Comparison of ENCODE assay signal across 17 cellular contexts in the genomic region with DNA sequence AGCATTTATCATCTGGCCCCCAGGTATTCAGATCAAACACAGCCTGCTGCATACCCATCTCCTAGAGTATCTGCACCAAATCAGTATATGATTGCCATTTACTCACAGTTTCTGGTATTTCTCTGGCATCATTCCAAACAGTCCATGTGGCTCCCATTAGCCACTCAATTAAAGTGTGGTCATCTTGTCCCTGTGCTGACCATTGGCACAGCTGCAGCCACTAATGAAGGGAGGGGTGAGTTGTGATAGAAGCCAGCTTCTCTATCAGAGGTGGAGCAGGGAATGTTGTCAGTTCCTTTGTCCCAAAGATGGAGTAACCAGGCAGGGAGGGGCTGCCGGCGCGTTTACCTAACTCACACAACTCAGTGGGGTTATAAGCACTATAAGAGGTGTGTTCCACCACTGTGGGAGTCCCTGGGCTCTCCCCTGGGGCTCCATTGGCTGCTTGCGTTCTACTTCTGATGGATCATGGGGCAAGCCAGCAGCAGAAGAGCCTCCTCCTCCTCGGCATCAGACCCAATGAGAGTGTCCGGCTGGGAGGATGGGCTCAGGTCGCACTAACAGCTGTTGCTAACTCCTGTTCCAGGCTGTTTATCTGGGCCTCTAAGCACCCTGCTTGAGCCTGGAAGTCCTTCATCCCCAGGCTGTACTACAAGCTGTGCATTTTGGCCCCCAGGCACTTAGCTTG.
A peak's percentile ranks its signal among the peaks of the same experiment; 100 is the strongest.
DNase-seq lines count a peak whose midpoint lies in the region; ATAC-seq, FAIRE-seq and TF ChIP-seq lines count a peak whose summit lies in the region.
"Had no signal": no experiment of that assay in that cellular context is flagged by ENCODE, and none has a peak within 500 bp of the region (broad histone marks: within the 10 kb centered on the region; RNA-seq: fewer than 3 reads in every experiment).

No MANE protein-coding gene starts in this region.

- H3K36me3 ChIP-seq in Panc1 (ENCODE audit: control insufficient read depth, insufficient read depth, low read length): no peaks in the 10 kb centered on the region
- no peaks in the 10 kb centered on the region for H3K36me3 ChIP-seq in endothelial cell of umbilical vein (ENCODE audit: control insufficient read depth in 2 of 2, extremely low read depth in 1 of 2, insufficient read depth in 2 of 2, low read length in 2 of 2)
- no peaks in the 10 kb centered on the region for H3K36me3 ChIP-seq in lung (ENCODE audit: control insufficient read depth in 2 of 2, insufficient read depth in 2 of 2, low read length in 2 of 2)
- H3K36me3 ChIP-seq in uterus: no peaks in the 10 kb centered on the region
- no peaks in the 10 kb centered on the region for H3K36me3 ChIP-seq in effector memory CD4-positive, alpha-beta T cell (ENCODE audit: control insufficient read depth, insufficient read depth, low read length)
- H3K36me3 ChIP-seq: upper lobe of right lung had no signal

- H3K9ac ChIP-seq in endothelial cell of umbilical vein (replicated peaks; ENCODE audit: extremely low read depth, insufficient read depth, low read length): peak overlapping the region; percentile 36

- ATAC-seq in Panc1: no peak
- no peak for ATAC-seq in lung (ENCODE audit: insufficient read depth, low FRiP score)
- ATAC-seq in HG03280 (IDR thresholded peaks at IDR 0.05; ENCODE audit: unreplicated experiment): no peak
- ATAC-seq: activated naive CD8-positive, alpha-beta T cell treated with anti-CD3 and anti-CD28 coated beads, Interleukin-2, amount 50 U/mL, for 24 hours; activated T-cell treated with anti-CD3 and anti-CD28 coated beads, Interleukin-2, amount 50 U/mL, for 4 hours had no signal

- H3K79me2 ChIP-seq in endothelial cell of umbilical vein (ENCODE audit: control insufficient read depth, insufficient read depth, low read length): no peaks in the 10 kb centered on the region

- no peaks in the 10 kb centered on the region for H4K20me1 ChIP-seq in endothelial cell of umbilical vein (replicated peaks; ENCODE audit: control insufficient read depth, extremely low read depth, insufficient read depth, low read length)

- no peak for DNase-seq in Panc1 (ENCODE audit: low read depth, low spot score)
- DNase-seq in endothelial cell of umbilical vein (ENCODE audit: low read depth, low spot score): peak; percentile 15
- no peak for DNase-seq in lung (ENCODE audit: low spot score)
- DNase-seq in uterus: no peak
- DNase-seq in NCI-H446 treated with DMSO at 0.1 percent for 48 hours (lab: John Stamatoyannopoulos, UW): no peak
- DNase-seq in effector memory CD4-positive, alpha-beta T cell: no peak
- DNase-seq: activated CD4-positive, alpha-beta T cell treated with anti-CD3 and anti-CD28 coated beads for 4 hours; activated naive CD8-positive, alpha-beta T cell treated with anti-CD3 and anti-CD28 coated beads, Interleukin-2, amount 50 U/mL, for 24 hours; activated T-cell treated with anti-CD3 and anti-CD28 coated beads, Interleukin-2, amount 50 U/mL, for 4 hours; CD4-positive, alpha-beta T cell; MV-4-11; NCI-H2107; stimulated activated CD4-positive, alpha-beta T cell treated with anti-CD3 and anti-CD28 coated beads, Interleukin-2, amount 100 ng/mL, for 24 hours; upper lobe of right lung had no signal

- TF ChIP-seq POLR2A in endothelial cell of umbilical vein (IDR thresholded peaks at IDR 0.05; ENCODE audit: low read depth, low read length) (no peak), uterus (IDR thresholded peaks at IDR 0.05) (no peak)

- BruUV-seq in Panc1 (replicated peaks; lab: Mats Ljungman, UMichigan) (no TSS peak), endothelial cell of umbilical vein (replicated peaks; lab: Mats Ljungman, UMichigan) (no TSS peak)

- H3K9me3 ChIP-seq in Panc1 (ENCODE audit: control insufficient read depth, insufficient read depth, low read depth, low read length) (no peaks in the 10 kb centered on the region), endothelial cell of umbilical vein (replicated peaks; ENCODE audit: control insufficient read depth, insufficient read depth, low read length) (no peaks in the 10 kb centered on the region), lung (ENCODE audit: control insufficient read depth in 2 of 2, insufficient read depth in 1 of 2, low read length in 1 of 2) (no peaks in the 10 kb centered on the region), uterus (no peaks in the 10 kb centered on the region)
- no peaks in the 10 kb centered on the region for H3K9me3 ChIP-seq in effector memory CD4-positive, alpha-beta T cell (ENCODE audit: control insufficient read depth, low read length)
- H3K9me3 ChIP-seq: upper lobe of right lung had no signal

- no peaks in the 10 kb centered on the region for H3K9me1 ChIP-seq in endothelial cell of umbilical vein (replicated peaks; ENCODE audit: control insufficient read depth, extremely low read depth, insufficient read depth, low read length)

- CTCF ChIA-PET in Panc1 (lab: Charles Lee): no interaction called here
- CTCF ChIA-PET in endothelial cell of umbilical vein (lab: Charles Lee): interaction anchor here (0.8 to 1.6 kb wide), 6 partner anchors 55 to 286 kb away, joined by 3 to 9 read pairs (median 6); no protein-coding TSS in a partner anchor

- in situ Hi-C loops in Panc1 (cut with HindIII; ENCODE audit: low pct_unique_long_range_greater_than_20kb, low sequenced_read_pairs): no loop called here

- H3K4me2 ChIP-seq in endothelial cell of umbilical vein (ENCODE audit: insufficient read depth, low read length): no peak overlapping the region

- peak overlapping the region; percentile 51; the same call in 1 of the 2 replicates for H3K27ac ChIP-seq in Panc1 (ENCODE audit: low read length)
- H3K27ac ChIP-seq in endothelial cell of umbilical vein (ENCODE audit: insufficient read depth, low read depth, low read length): peak overlapping the region; percentile 82
- peak overlapping the region; percentile 35 to 72 for H3K27ac ChIP-seq in lung (ENCODE audit: low read depth in 1 of 2, low read length in 1 of 2)
- H3K27ac ChIP-seq in uterus: peak overlapping the region; percentile 5 to 28
- no peak overlapping the region for H3K27ac ChIP-seq in effector memory CD4-positive, alpha-beta T cell (ENCODE audit: insufficient read depth, low read length, poor library complexity, severe bottlenecking)
- H3K27ac ChIP-seq: upper lobe of right lung had no signal

- intact Hi-C loops in Panc1 (cut with micrococcal nuclease; ENCODE audit: unreplicated experiment): no loop called here
- intact Hi-C loops in endothelial cell of umbilical vein (cut with micrococcal nuclease): loop anchor here (1.0 to 10.0 kb wide), 6 partner anchors 108 to 1444 kb away; a partner anchor contains a TSS
- intact Hi-C loops in uterus (cut with DNase I; ENCODE audit: low total_unique reads): no loop called here

- H3K4me3 ChIP-seq in Panc1 (ENCODE audit: low read depth in 2 of 2, low read length in 2 of 2): no peak overlapping the region
- H3K4me3 ChIP-seq in endothelial cell of umbilical vein (replicated peaks in 1 of 3; ENCODE audit: insufficient read depth in 1 of 3, low read depth in 1 of 3, low read length in 3 of 3): no peak overlapping the region
- H3K4me3 ChIP-seq in lung: no peak overlapping the region
- no peak overlapping the region for H3K4me3 ChIP-seq in uterus
- H3K4me3 ChIP-seq in effector memory CD4-positive, alpha-beta T cell (ENCODE audit: insufficient read depth, low read depth, low read length, poor library complexity, severe bottlenecking): no peak overlapping the region
- H3K4me3 ChIP-seq: upper lobe of right lung had no signal

- no peak for FAIRE-seq in endothelial cell of umbilical vein (lab: Jason Lieb, UNC)
- FAIRE-seq: colon, HTR-8/SVneo had no signal

- POLR2A ChIA-PET in Panc1 (lab: Charles Lee): no interaction called here
- POLR2A ChIA-PET in endothelial cell of umbilical vein (lab: Charles Lee): interaction anchor here (1.1 kb wide), 1 partner anchor 109 kb away, joined by 4 read pairs; a partner anchor contains a TSS

- TF ChIP-seq CTCF in Panc1 (IDR thresholded peaks at IDR 0.05) (no peak), endothelial cell of umbilical vein (IDR thresholded peaks at IDR 0.05; ENCODE audit: extremely low read depth in 1 of 2, insufficient read depth in 1 of 2, low read depth in 1 of 2, low read length in 2 of 2) (no peak), lung (IDR thresholded peaks at IDR 0.05; ENCODE audit: control extremely low read depth, extremely low read depth) (no peak), uterus (IDR thresholded peaks at IDR 0.05) (no peak)

- WGBS in lung, 2 donors: 83 to 87% methylated on average over 7 of the region's 7 CpGs

- H3K4me1 ChIP-seq in Panc1 (ENCODE audit: control insufficient read depth, insufficient read depth, low read length) (no peaks in the 10 kb centered on the region), endothelial cell of umbilical vein (ENCODE audit: control insufficient read depth, extremely low read depth, insufficient read depth, low read length) (peaks cover 28% of the 10 kb centered on the region), lung (ENCODE audit: control insufficient read depth in 2 of 2, insufficient read depth in 2 of 2, low read length in 2 of 2) (peaks cover 0 to 7% of the 10 kb centered on the region in 2 donors), uterus (peaks cover 0 to under 1% of the 10 kb centered on the region in 2 donors)
- H3K4me1 ChIP-seq in effector memory CD4-positive, alpha-beta T cell (ENCODE audit: control insufficient read depth, insufficient read depth, low read length, poor library complexity, severe bottlenecking): no peaks in the 10 kb centered on the region

- dilution Hi-C loops in endothelial cell of umbilical vein (cut with MboI; ENCODE audit: extremely low pct_ligation_motif_present, low sequenced_read_pairs): no loop called here

- H2AFZ ChIP-seq in endothelial cell of umbilical vein (ENCODE audit: low read depth, low read length): peak overlapping the region; percentile 2

- H3K27me3 ChIP-seq in Panc1 (ENCODE audit: control insufficient read depth, insufficient read depth, low read length) (no peaks in the 10 kb centered on the region), endothelial cell of umbilical vein (ENCODE audit: control insufficient read depth in 2 of 2, insufficient read depth in 2 of 2, low read length in 2 of 2) (no peaks in the 10 kb centered on the region), lung (ENCODE audit: control insufficient read depth, insufficient read depth) (no peaks in the 10 kb centered on the region), uterus (no peaks in the 10 kb centered on the region)
- no peaks in the 10 kb centered on the region for H3K27me3 ChIP-seq in effector memory CD4-positive, alpha-beta T cell (replicated peaks; ENCODE audit: control insufficient read depth, insufficient read depth, low read length, poor library complexity, severe bottlenecking)
- H3K27me3 ChIP-seq: upper lobe of right lung had no signal

TF ChIP-seq in endothelial cell of umbilical vein, 7 proteins besides CTCF, POLR2A, EP300 and RAD21 (continues in another document):
- TF ChIP-seq MYC (IDR thresholded peaks at IDR 0.05; ENCODE audit: low read depth, low read length) (no peak), POLR2AphosphoS5 (IDR thresholded peaks at IDR 0.05; ENCODE audit: insufficient read depth, low read depth, low read length) (no peak), FOS (IDR thresholded peaks at IDR 0.05; ENCODE audit: borderline replicate concordance, insufficient read depth, low read length) (no peak)
